ENCODE assay signal across 2 cellular contexts in the genomic region with DNA sequence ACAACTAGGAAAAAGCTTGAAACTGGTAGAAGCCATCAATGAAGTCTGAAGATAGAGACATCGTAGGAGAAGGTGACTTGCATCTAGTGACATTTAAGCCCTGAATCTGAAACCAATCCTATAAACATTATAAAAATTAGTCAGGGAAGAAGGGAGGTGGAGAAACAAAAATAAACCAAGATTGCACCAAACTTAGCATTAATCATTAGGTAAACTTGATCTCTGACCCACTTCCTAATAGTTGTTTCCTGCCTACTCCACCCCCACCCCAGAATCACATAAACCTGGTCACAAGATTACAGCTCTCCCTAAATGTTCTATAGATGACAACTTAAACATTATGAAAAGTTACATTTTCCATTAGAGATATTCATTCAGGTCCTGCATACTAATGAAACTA.
A peak's percentile ranks its signal among the peaks of the same experiment; 100 is the strongest.
TF ChIP-seq lines count a peak whose summit lies in the region.

No MANE protein-coding gene starts in this region.

TF ChIP-seq in GM23338, 12 proteins besides CTCF, POLR2A, EP300 and RAD21:
- no peak for TF ChIP-seq CREB1 (CRISPR knock-in tag; IDR thresholded peaks at IDR 0.05; ENCODE audit: low read depth)
- TF ChIP-seq ZNF331 (CRISPR knock-in tag; IDR thresholded peaks at IDR 0.05; ENCODE audit: low read depth): no peak
- TF ChIP-seq, protein P1, sequence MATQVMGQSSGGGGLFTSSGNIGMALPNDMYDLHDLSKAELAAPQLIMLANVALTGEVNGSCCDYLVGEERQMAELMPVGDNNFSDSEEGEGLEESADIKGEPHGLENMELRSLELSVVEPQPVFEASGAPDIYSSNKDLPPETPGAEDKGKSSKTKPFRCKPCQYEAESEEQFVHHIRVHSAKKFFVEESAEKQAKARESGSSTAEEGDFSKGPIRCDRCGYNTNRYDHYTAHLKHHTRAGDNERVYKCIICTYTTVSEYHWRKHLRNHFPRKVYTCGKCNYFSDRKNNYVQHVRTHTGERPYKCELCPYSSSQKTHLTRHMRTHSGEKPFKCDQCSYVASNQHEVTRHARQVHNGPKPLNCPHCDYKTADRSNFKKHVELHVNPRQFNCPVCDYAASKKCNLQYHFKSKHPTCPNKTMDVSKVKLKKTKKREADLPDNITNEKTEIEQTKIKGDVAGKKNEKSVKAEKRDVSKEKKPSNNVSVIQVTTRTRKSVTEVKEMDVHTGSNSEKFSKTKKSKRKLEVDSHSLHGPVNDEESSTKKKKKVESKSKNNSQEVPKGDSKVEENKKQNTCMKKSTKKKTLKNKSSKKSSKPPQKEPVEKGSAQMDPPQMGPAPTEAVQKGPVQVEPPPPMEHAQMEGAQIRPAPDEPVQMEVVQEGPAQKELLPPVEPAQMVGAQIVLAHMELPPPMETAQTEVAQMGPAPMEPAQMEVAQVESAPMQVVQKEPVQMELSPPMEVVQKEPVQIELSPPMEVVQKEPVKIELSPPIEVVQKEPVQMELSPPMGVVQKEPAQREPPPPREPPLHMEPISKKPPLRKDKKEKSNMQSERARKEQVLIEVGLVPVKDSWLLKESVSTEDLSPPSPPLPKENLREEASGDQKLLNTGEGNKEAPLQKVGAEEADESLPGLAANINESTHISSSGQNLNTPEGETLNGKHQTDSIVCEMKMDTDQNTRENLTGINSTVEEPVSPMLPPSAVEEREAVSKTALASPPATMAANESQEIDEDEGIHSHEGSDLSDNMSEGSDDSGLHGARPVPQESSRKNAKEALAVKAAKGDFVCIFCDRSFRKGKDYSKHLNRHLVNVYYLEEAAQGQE (IDR thresholded peaks at IDR 0.05; ENCODE audit: unreplicated experiment): no peak
TF ChIP-seq in GM23338: peak in this region for 0.

TF ChIP-seq in endothelial cell of umbilical vein, 7 proteins besides CTCF, POLR2A, EP300 and RAD21:
- TF ChIP-seq FOS (IDR thresholded peaks at IDR 0.05; ENCODE audit: borderline replicate concordance, insufficient read depth, low read length) (peak; percentile 24), POLR2AphosphoS5 (IDR thresholded peaks at IDR 0.05; ENCODE audit: insufficient read depth, low read depth, low read length) (no peak)
